ENCODE assay signal across 15 cellular contexts in genomic region chr18:75800331-75800648, GRCh38.
DNase-seq lines count a peak whose midpoint lies in the region; ATAC-seq and TF ChIP-seq lines count a peak whose summit lies in the region.
"Had no signal": no experiment of that assay in that cellular context is flagged by ENCODE, and none has a peak within 500 bp of the region (broad histone marks: within the 10 kb centered on the region; RNA-seq: fewer than 3 reads in every experiment).

No MANE protein-coding gene starts in this region.

- H3K27ac Mint-ChIP-seq in naive thymus-derived CD4-positive, alpha-beta T cell, result no peak overlapping the region
- H3K27ac Mint-ChIP-seq: CD14-positive monocyte; CD8-positive, alpha-beta T cell had no signal

- no peaks in the 10 kb centered on the region for H3K27me3 ChIP-seq in sigmoid colon
- no peaks in the 10 kb centered on the region for H3K27me3 ChIP-seq in transverse colon
- no peaks in the 10 kb centered on the region for H3K27me3 ChIP-seq in naive thymus-derived CD4-positive, alpha-beta T cell (ENCODE audit: control insufficient read depth in 2 of 2, insufficient read depth in 2 of 2, low read length in 2 of 2)
- no peaks in the 10 kb centered on the region for H3K27me3 ChIP-seq in esophagus squamous epithelium

- peaks cover 0 to 29% (median 25%) of the 10 kb centered on the region in 5 donors for H3K27me3 Mint-ChIP-seq in naive thymus-derived CD4-positive, alpha-beta T cell

- TF ChIP-seq EP300 in sigmoid colon (IDR thresholded peaks at IDR 0.05) (no peak), transverse colon (IDR thresholded peaks at IDR 0.05; ENCODE audit: low read depth) (no peak)

- peaks cover 3% of the 10 kb centered on the region for H3K9me3 ChIP-seq in mesodermal cell (ENCODE audit: control insufficient read depth, low read length)
- H3K9me3 ChIP-seq in sigmoid colon, result no peaks in the 10 kb centered on the region
- no peaks in the 10 kb centered on the region for H3K9me3 ChIP-seq in transverse colon
- H3K9me3 ChIP-seq in naive thymus-derived CD4-positive, alpha-beta T cell (ENCODE audit: control insufficient read depth in 2 of 3, low read length in 3 of 3), result no peaks in the 10 kb centered on the region
- H3K9me3 ChIP-seq in esophagus squamous epithelium, result no peaks in the 10 kb centered on the region
- H3K9me3 ChIP-seq: HAP-1 had no signal

- H3K9me3 Mint-ChIP-seq in naive thymus-derived CD4-positive, alpha-beta T cell, result peaks cover 0 to 9% (median 0%) of the 10 kb centered on the region in 11 donors
- H3K9me3 Mint-ChIP-seq: CD8-positive, alpha-beta T cell had no signal

- TF ChIP-seq CTCF in sigmoid colon (IDR thresholded peaks at IDR 0.05), result no peak
- no peak for TF ChIP-seq CTCF in transverse colon (IDR thresholded peaks at IDR 0.05)
- TF ChIP-seq CTCF in esophagus squamous epithelium (IDR thresholded peaks at IDR 0.05), result no peak

- intact Hi-C loops in sigmoid colon (cut with DNase I), result loop anchor here (10.0 kb wide), 1 partner anchor 155 kb away; no protein-coding TSS in a partner anchor
- intact Hi-C loops in transverse colon (cut with DNase I; ENCODE audit: low total_unique reads), result no loop called here
- intact Hi-C loops in naive thymus-derived CD4-positive, alpha-beta T cell (cut with micrococcal nuclease), result no loop called here
- intact Hi-C loops in esophagus squamous epithelium (cut with DNase I), result no loop called here

- WGBS in mesodermal cell (ENCODE audit: insufficient coverage in 2 of 2), 2 experiments, result 88 to 100% methylated on average over 1 to 2 of the region's 6 CpGs
- WGBS in sigmoid colon, 2 donors, result 85% methylated on average over 6 of the region's 6 CpGs
- 76 to 78% methylated on average over 5 to 6 of the region's 6 CpGs for WGBS in transverse colon (ENCODE audit: low coverage in 1 of 2), 2 donors
- WGBS in esophagus squamous epithelium, 2 donors, result 89 to 91% methylated on average over 6 of the region's 6 CpGs

- H3K4me1 Mint-ChIP-seq in naive thymus-derived CD4-positive, alpha-beta T cell, result no peaks in the 10 kb centered on the region
- H3K4me1 Mint-ChIP-seq: CD14-positive monocyte had no signal

- CTCF ChIA-PET in naive thymus-derived CD4-positive, alpha-beta T cell (lab: Charles Lee), result no interaction called here

- in situ Hi-C loops in transverse colon (cut with MboI; ENCODE audit: low pct_ligation_motif_present in 1 of 4, low pct_unique_long_range_greater_than_20kb in 1 of 4, low sequenced_read_pairs in 3 of 4), result no loop called here

- H3K4me1 ChIP-seq in mesodermal cell (ENCODE audit: control insufficient read depth, insufficient read depth, low read length, poor library complexity, severe bottlenecking), result peaks cover 21% of the 10 kb centered on the region
- H3K4me1 ChIP-seq in sigmoid colon, result peaks cover 0 to 23% (median 13%) of the 10 kb centered on the region in 4 donors
- no peaks in the 10 kb centered on the region for H3K4me1 ChIP-seq in transverse colon
- H3K4me1 ChIP-seq in naive thymus-derived CD4-positive, alpha-beta T cell (ENCODE audit: control insufficient read depth in 2 of 2, insufficient read depth in 2 of 2, low read length in 2 of 2), result no peaks in the 10 kb centered on the region
- no peaks in the 10 kb centered on the region for H3K4me1 ChIP-seq in esophagus squamous epithelium
- H3K4me1 ChIP-seq: HAP-1 had no signal

- peaks cover 0 to 4% (median 0%) of the 10 kb centered on the region in 5 donors for H3K36me3 Mint-ChIP-seq in naive thymus-derived CD4-positive, alpha-beta T cell
- H3K36me3 Mint-ChIP-seq: CD14-positive monocyte; CD8-positive, alpha-beta T cell had no signal

- H3K4me3 ChIP-seq in mesodermal cell (ENCODE audit: extremely low read depth, insufficient read depth, low read length, poor library complexity, severe bottlenecking) (no peak overlapping the region), sigmoid colon (no peak overlapping the region), transverse colon (no peak overlapping the region), esophagus squamous epithelium (no peak overlapping the region)
- no peak overlapping the region for H3K4me3 ChIP-seq in naive thymus-derived CD4-positive, alpha-beta T cell (ENCODE audit: low read length)
- H3K4me3 ChIP-seq: HAP-1 had no signal

- no peak overlapping the region for H3K4me3 Mint-ChIP-seq in naive thymus-derived CD4-positive, alpha-beta T cell
- H3K4me3 Mint-ChIP-seq: CD14-positive monocyte; CD8-positive, alpha-beta T cell had no signal

- ATAC-seq in naive thymus-derived CD4-positive, alpha-beta T cell, result no peak
- ATAC-seq: CD8-positive, alpha-beta T cell; HepG2 had no signal

- H3K27ac ChIP-seq in mesodermal cell (ENCODE audit: low read depth, low read length, severe bottlenecking), result peak overlapping the region; percentile 97
- H3K27ac ChIP-seq in sigmoid colon, result peak overlapping the region in 3 of 4 donors; percentile 42 to 72 (median 71)
- H3K27ac ChIP-seq in transverse colon, result peak overlapping the region in 3 of 4 donors; percentile 22 to 58 (median 28)
- H3K27ac ChIP-seq in naive thymus-derived CD4-positive, alpha-beta T cell (ENCODE audit: low read depth, low read length), result no peak overlapping the region
- no peak overlapping the region for H3K27ac ChIP-seq in esophagus squamous epithelium

- POLR2A ChIA-PET in naive thymus-derived CD4-positive, alpha-beta T cell (lab: Charles Lee), result no interaction called here

- DNase-seq in astrocyte of the hippocampus (ENCODE audit: low read depth, low spot score) (peak; percentile 11), sigmoid colon (no peak), transverse colon (no peak), NCI-H510A treated with DMSO at 0.1 percent for 48 hours (lab: John Stamatoyannopoulos, UW) (no peak), LoVo (ENCODE audit: low spot score) (no peak), esophagus squamous epithelium (lab: John Stamatoyannopoulos, UW) (no peak)
- DNase-seq in naive thymus-derived CD4-positive, alpha-beta T cell, result no peak
- DNase-seq: CD8-positive, alpha-beta T cell; COR-L47; DND-41; GDM1 had no signal

- TF ChIP-seq POLR2A in sigmoid colon (IDR thresholded peaks at IDR 0.05), result no peak
- TF ChIP-seq POLR2A in transverse colon (IDR thresholded peaks at IDR 0.05), result no peak
- TF ChIP-seq POLR2A in esophagus squamous epithelium (IDR thresholded peaks at IDR 0.05), result no peak

- H3K36me3 ChIP-seq in mesodermal cell (ENCODE audit: control insufficient read depth, insufficient read depth, low read length) (no peaks in the 10 kb centered on the region), sigmoid colon (no peaks in the 10 kb centered on the region), transverse colon (no peaks in the 10 kb centered on the region), esophagus squamous epithelium (no peaks in the 10 kb centered on the region)
- no peaks in the 10 kb centered on the region for H3K36me3 ChIP-seq in naive thymus-derived CD4-positive, alpha-beta T cell (ENCODE audit: control insufficient read depth in 2 of 3, insufficient read depth in 3 of 3, low read length in 3 of 3)
- H3K36me3 ChIP-seq: HAP-1 had no signal

Comparison
In these comparisons a context has a peak if more than half of its experiments do, and no peak if none do; other contexts are left out.
1. H3K27ac ChIP-seq: peak in mesodermal cell (single experiment), sigmoid colon (3 of 4) and transverse colon (3 of 4); none in naive thymus-derived CD4-positive, alpha-beta T cell (single experiment) and esophagus squamous epithelium (0 of 4).